Comparison of ENCODE assay signal across 8 cellular contexts in the genomic region with DNA sequence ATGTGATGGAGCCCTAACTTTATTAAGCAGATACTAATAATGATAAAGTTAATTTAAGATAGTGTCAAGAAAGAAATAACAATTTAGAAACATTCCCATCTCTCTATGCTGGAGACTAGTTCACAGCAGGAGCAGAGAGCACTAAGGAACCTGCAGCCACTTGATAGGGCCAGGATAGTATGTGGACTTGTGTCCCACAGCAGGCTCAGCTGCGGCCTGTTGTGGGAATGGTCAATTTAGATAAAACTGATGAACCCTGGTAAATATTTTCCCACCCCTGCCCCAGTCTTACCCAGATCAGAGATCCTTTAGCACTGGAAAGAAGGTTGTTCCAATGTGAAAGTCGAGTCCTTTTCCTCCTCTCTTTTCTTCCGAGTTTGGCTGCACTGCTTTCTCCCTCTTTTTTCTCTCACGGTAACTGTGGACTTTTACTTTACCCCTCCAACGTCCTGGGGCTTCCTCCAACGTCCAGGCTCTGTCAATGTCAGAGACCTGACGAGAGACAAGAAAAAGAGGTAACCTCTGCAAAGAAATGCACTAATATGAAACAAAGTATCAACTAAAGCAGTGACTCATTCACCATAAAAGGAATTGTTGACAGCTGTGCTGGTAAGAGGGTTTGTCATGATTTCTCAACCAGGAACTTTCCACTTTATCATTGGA. TPM values are rescaled to one million over a fixed set of nuclear protein-coding genes. Genes with fewer than 3 reads are reported as not detected.
DNase-seq lines count a peak whose midpoint lies in the region; ATAC-seq and TF ChIP-seq lines count a peak whose summit lies in the region.

A gene with protein sequence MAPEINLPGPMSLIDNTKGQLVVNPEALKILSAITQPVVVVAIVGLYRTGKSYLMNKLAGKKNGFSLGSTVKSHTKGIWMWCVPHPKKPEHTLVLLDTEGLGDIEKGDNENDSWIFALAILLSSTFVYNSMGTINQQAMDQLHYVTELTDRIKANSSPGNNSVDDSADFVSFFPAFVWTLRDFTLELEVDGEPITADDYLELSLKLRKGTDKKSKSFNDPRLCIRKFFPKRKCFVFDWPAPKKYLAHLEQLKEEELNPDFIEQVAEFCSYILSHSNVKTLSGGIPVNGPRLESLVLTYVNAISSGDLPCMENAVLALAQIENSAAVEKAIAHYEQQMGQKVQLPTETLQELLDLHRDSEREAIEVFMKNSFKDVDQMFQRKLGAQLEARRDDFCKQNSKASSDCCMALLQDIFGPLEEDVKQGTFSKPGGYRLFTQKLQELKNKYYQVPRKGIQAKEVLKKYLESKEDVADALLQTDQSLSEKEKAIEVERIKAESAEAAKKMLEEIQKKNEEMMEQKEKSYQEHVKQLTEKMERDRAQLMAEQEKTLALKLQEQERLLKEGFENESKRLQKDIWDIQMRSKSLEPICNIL (minus strand): TSS at position 544 of the 663 bp plus-strand sequence. CDS start 4,148 bp downstream, outside the sequence.

- H3K27ac Mint-ChIP-seq in naive B cell = peak within 1 kb of the TSS; percentile 72 to 99 (median 96)

- no peaks in the 10 kb centered on the region for H3K36me3 Mint-ChIP-seq in naive B cell

- ATAC-seq in HG03571 (IDR thresholded peaks at IDR 0.05; ENCODE audit: unreplicated experiment) (peak; percentile 75), naive B cell (ENCODE audit: low read depth in 2 of 2) (peak; percentile 35 to 47)

- DNase-seq in DMS53 (lab: John Stamatoyannopoulos, UW) (peak; percentile 87), GM20000 (ENCODE audit: low spot score) (peak; percentile 78), epithelial cell of esophagus (ENCODE audit: low read depth) (peak; percentile 84), naive B cell (no peak), NCI-H1105 treated with DMSO at 0.1 percent for 48 hours (lab: John Stamatoyannopoulos, UW) (no peak), NCI-H524 treated with DMSO at 0.1 percent for 48 hours (lab: John Stamatoyannopoulos, UW) (no peak)

- H3K4me3 ChIP-seq in WI38 (ENCODE audit: low read depth, low read length) (peak within 1 kb of the TSS; percentile 62), epithelial cell of esophagus (ENCODE audit: low read length) (peak within 1 kb of the TSS; percentile 14)

- peak within 1 kb of the TSS; percentile 80 to 99 (median 94) for H3K4me3 Mint-ChIP-seq in naive B cell

- H3K4me1 Mint-ChIP-seq in naive B cell = peaks cover 36 to 64% (median 48%) of the 10 kb centered on the region in 3 donors

- TF ChIP-seq CTCF in GM20000 (IDR thresholded peaks at IDR 0.05; ENCODE audit: extremely low read depth, missing control alignments) (no peak), WI38 (IDR thresholded peaks at IDR 0.05; ENCODE audit: low read depth, low read length) (no peak), epithelial cell of esophagus (IDR thresholded peaks at IDR 0.05; ENCODE audit: insufficient read depth, low read depth, low read length, missing control alignments) (no peak)

- no peaks in the 10 kb centered on the region for H3K27me3 Mint-ChIP-seq in naive B cell

- peaks cover 0 to 5% (median 0%) of the 10 kb centered on the region in 7 donors for H3K9me3 Mint-ChIP-seq in naive B cell

RNA-seq across cellular contexts. Expression of the gene that starts here (rescaled TPM):
- 10 to 100 TPM in 3 of 6 donors, 1 to 10 TPM in 3; 5.4 to 21.9 (median 10.1) TPM for polyA plus RNA-seq in naive B cell (ENCODE audit: low read depth in 6 of 6)

Comparison
In these comparisons a context has a peak if more than half of its experiments do, and no peak if none do; other contexts are left out.
1. DNase-seq: peak in DMS53 (single experiment), GM20000 (single experiment) and epithelial cell of esophagus (single experiment); none in naive B cell (single experiment), NCI-H1105 treated with DMSO at 0.1 percent for 48 hours (single experiment) and NCI-H524 treated with DMSO at 0.1 percent for 48 hours (single experiment).